In the genomic region with DNA sequence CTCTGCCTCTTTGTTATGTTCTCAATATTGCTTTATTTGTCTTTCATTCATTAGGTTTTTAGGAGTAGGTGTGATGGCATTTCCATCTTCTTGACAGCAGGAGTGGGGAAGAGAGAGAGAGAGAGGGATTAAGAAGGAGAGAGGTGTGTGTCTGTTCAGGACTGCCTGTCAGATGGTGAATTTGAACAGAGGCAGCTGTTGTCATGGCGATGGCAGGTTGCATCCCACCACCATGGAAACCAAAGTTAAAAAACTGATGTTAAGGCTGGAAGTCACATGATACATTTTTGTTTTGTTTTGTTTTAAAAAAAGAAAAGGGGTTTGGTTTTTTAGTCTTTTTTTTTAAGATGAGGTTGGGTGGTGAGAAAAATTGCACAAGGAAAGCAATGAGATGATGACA, we compare ENCODE assay signal across 2 cellular contexts.
TF ChIP-seq lines count a peak whose summit lies in the region.

No MANE protein-coding gene starts in this region.

TF ChIP-seq in GM12878, 131 proteins besides CTCF, POLR2A, EP300 and RAD21:
- TF ChIP-seq BMI1 (IDR thresholded peaks at IDR 0.05; ENCODE audit: borderline replicate concordance) = peak; percentile 60
- TF ChIP-seq, protein P1, sequence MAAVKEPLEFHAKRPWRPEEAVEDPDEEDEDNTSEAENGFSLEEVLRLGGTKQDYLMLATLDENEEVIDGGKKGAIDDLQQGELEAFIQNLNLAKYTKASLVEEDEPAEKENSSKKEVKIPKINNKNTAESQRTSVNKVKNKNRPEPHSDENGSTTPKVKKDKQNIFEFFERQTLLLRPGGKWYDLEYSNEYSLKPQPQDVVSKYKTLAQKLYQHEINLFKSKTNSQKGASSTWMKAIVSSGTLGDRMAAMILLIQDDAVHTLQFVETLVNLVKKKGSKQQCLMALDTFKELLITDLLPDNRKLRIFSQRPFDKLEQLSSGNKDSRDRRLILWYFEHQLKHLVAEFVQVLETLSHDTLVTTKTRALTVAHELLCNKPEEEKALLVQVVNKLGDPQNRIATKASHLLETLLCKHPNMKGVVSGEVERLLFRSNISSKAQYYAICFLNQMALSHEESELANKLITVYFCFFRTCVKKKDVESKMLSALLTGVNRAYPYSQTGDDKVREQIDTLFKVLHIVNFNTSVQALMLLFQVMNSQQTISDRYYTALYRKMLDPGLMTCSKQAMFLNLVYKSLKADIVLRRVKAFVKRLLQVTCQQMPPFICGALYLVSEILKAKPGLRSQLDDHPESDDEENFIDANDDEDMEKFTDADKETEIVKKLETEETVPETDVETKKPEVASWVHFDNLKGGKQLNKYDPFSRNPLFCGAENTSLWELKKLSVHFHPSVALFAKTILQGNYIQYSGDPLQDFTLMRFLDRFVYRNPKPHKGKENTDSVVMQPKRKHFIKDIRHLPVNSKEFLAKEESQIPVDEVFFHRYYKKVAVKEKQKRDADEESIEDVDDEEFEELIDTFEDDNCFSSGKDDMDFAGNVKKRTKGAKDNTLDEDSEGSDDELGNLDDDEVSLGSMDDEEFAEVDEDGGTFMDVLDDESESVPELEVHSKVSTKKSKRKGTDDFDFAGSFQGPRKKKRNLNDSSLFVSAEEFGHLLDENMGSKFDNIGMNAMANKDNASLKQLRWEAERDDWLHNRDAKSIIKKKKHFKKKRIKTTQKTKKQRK (IDR thresholded peaks at IDR 0.05; ENCODE audit: low read depth, low read length) = no peak

TF ChIP-seq in neural cell, 6 proteins besides CTCF, POLR2A, EP300 and RAD21:
- TF ChIP-seq SMC3 (conservative IDR thresholded peaks at IDR 0.05; ENCODE audit: poor library complexity) = peak; percentile 35
- TF ChIP-seq, protein P2, sequence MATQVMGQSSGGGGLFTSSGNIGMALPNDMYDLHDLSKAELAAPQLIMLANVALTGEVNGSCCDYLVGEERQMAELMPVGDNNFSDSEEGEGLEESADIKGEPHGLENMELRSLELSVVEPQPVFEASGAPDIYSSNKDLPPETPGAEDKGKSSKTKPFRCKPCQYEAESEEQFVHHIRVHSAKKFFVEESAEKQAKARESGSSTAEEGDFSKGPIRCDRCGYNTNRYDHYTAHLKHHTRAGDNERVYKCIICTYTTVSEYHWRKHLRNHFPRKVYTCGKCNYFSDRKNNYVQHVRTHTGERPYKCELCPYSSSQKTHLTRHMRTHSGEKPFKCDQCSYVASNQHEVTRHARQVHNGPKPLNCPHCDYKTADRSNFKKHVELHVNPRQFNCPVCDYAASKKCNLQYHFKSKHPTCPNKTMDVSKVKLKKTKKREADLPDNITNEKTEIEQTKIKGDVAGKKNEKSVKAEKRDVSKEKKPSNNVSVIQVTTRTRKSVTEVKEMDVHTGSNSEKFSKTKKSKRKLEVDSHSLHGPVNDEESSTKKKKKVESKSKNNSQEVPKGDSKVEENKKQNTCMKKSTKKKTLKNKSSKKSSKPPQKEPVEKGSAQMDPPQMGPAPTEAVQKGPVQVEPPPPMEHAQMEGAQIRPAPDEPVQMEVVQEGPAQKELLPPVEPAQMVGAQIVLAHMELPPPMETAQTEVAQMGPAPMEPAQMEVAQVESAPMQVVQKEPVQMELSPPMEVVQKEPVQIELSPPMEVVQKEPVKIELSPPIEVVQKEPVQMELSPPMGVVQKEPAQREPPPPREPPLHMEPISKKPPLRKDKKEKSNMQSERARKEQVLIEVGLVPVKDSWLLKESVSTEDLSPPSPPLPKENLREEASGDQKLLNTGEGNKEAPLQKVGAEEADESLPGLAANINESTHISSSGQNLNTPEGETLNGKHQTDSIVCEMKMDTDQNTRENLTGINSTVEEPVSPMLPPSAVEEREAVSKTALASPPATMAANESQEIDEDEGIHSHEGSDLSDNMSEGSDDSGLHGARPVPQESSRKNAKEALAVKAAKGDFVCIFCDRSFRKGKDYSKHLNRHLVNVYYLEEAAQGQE (IDR thresholded peaks at IDR 0.05; ENCODE audit: borderline replicate concordance) = no peak
- TF ChIP-seq POLR2AphosphoS5 (IDR thresholded peaks at IDR 0.05) = peak; percentile 51
- no peak for TF ChIP-seq EZH2 (IDR thresholded peaks at IDR 0.05; ENCODE audit: borderline replicate concordance, insufficient read depth, low read length, poor library complexity, severe bottlenecking)
- peak; percentile 60 for TF ChIP-seq MXI1 (conservative IDR thresholded peaks at IDR 0.05; ENCODE audit: poor library complexity, severe bottlenecking)
- TF ChIP-seq TAF1 (IDR thresholded peaks at IDR 0.05; ENCODE audit: low read depth) = no peak
